11 cellular contexts compared by ENCODE assay signal in genomic region chr14:55600784-55601561, GRCh38. TPM values are rescaled to one million over a fixed set of nuclear protein-coding genes. Genes with fewer than 3 reads are reported as not detected.
DNase-seq lines count a peak whose midpoint lies in the region; ATAC-seq, FAIRE-seq and TF ChIP-seq lines count a peak whose summit lies in the region.
"Had no signal": no experiment of that assay in that cellular context is flagged by ENCODE, and none has a peak within 500 bp of the region (broad histone marks: within the 10 kb centered on the region; RNA-seq: fewer than 3 reads in every experiment).

No MANE protein-coding gene starts in this region.

- TF ChIP-seq RAD21 in GM12878 (IDR thresholded peaks at IDR 0.05; ENCODE audit: insufficient read depth, low read depth, low read length): no peak

- intact Hi-C loops in GM12878 (cut with micrococcal nuclease; ENCODE audit: unreplicated experiment): no loop called here

- H4K20me1 ChIP-seq in GM12878 (ENCODE audit: control insufficient read depth, insufficient read depth): no peaks in the 10 kb centered on the region

- no peak for TF ChIP-seq CTCF in GM12878 (IDR thresholded peaks at IDR 0.05 in 2 of 3, conservative IDR thresholded peaks at IDR 0.05 in 1 of 3; ENCODE audit: control insufficient read depth in 2 of 3, extremely low read depth in 1 of 3, insufficient read depth in 1 of 3, low read depth in 3 of 3, low read length in 3 of 3)

- in situ Hi-C loops in GM12878 (cut with MboI): no loop called here

- no peak overlapping the region for H3K4me2 ChIP-seq in GM12878 (ENCODE audit: control insufficient read depth, insufficient read depth)

- TF ChIP-seq POLR2A in GM12878 (IDR thresholded peaks at IDR 0.05; ENCODE audit: low read depth, low read length): no peak

- peaks cover 54% of the 10 kb centered on the region for H3K79me2 ChIP-seq in GM12878 (ENCODE audit: control insufficient read depth, insufficient read depth, low read length)

- H3K27ac ChIP-seq in GM12878 (ENCODE audit: control insufficient read depth, insufficient read depth): no peak overlapping the region

- ATAC-seq in GM12878 (peak; percentile 58; the same call in 2 of the 3 replicates), GM19324 (IDR thresholded peaks at IDR 0.05; ENCODE audit: low FRiP score, unreplicated experiment) (no peak), GM18868 (IDR thresholded peaks at IDR 0.05; ENCODE audit: unreplicated experiment) (no peak), GM21576 (IDR thresholded peaks at IDR 0.05; ENCODE audit: unreplicated experiment) (no peak)
- ATAC-seq: heart left ventricle had no signal

- CTCF ChIA-PET in GM12878 (lab: Yijun Ruan, JAX): no interaction called here

- DNase-seq in AG08395 (ENCODE audit: low spot score) (peak; percentile 49), HT1080 (ENCODE audit: low read depth) (peak; percentile 69), GM12878 (ENCODE audit: low read depth, low spot score) (no peak), NCI-H2107 (lab: John Stamatoyannopoulos, UW) (no peak)
- DNase-seq: activated T-cell treated with anti-CD3 and anti-CD28 coated beads, Interleukin-2, amount 50 U/mL, for 24 hours; heart left ventricle; NCI-H2029 had no signal

- WGBS in GM12878 (ENCODE audit: insufficient coverage, insufficient replicate concordance, low lambda C conversion rate, missing lambda C conversion rate): 97% methylated on average over 5 of the region's 5 CpGs

- H3K36me3 ChIP-seq in GM12878 (ENCODE audit: control insufficient read depth in 2 of 2, insufficient read depth in 2 of 2, low read length in 1 of 2): no peaks in the 10 kb centered on the region; a peak in 1 of 4 replicates

- H3K4me3 ChIP-seq in GM12878: no peak overlapping the region
- H3K4me3 ChIP-seq: heart left ventricle had no signal

- no peak overlapping the region for H2AFZ ChIP-seq in GM12878 (ENCODE audit: control insufficient read depth, low read depth, low read length)

- POLR2A ChIA-PET in GM12878 (lab: Charles Lee): interaction anchor here (1.2 to 1.5 kb wide), 2 partner anchors 15 to 22 kb away, joined by 3 to 7 read pairs; no protein-coding TSS in a partner anchor

- SMC1A ChIA-PET in GM12878 (lab: Charles Lee; ENCODE audit: uncharacterized antibody, unreplicated experiment): interaction anchor here (1.1 to 1.3 kb wide), 2 partner anchors 16 to 54 kb away, joined by 5 read pairs; no protein-coding TSS in a partner anchor

- H3K27me3 ChIP-seq in GM12878 (replicated peaks in 1 of 2; ENCODE audit: control insufficient read depth in 2 of 2, insufficient read depth in 2 of 2, low read length in 1 of 2): no peaks in the 10 kb centered on the region
- H3K27me3 ChIP-seq: heart left ventricle had no signal

- BruUV-seq in GM12878 (replicated peaks; lab: Mats Ljungman, UMichigan): no TSS peak

- FAIRE-seq in GM12878 (lab: Jason Lieb, UNC): no peak
- peak; percentile 98 for FAIRE-seq in islet of Langerhans (lab: Jason Lieb, UNC)

- TF ChIP-seq EP300 in GM12878 (IDR thresholded peaks at IDR 0.05; ENCODE audit: borderline replicate concordance in 1 of 2, control insufficient read depth in 1 of 2, low read depth in 2 of 2, low read length in 2 of 2): no peak

- no peaks in the 10 kb centered on the region; the same call in none of the 3 replicates for H3K9me3 ChIP-seq in GM12878 (replicated peaks; ENCODE audit: control insufficient read depth, insufficient read depth, low read length)

- RAD21 ChIA-PET in GM12878 (lab: Charles Lee; ENCODE audit: unreplicated experiment): no interaction called here

- no peaks in the 10 kb centered on the region for H3K4me1 ChIP-seq in GM12878 (ENCODE audit: control insufficient read depth, insufficient read depth, low read length)

- H3K9ac ChIP-seq in GM12878 (ENCODE audit: control insufficient read depth, insufficient read depth, low read length): no peak overlapping the region

TF ChIP-seq in GM12878, 131 proteins besides CTCF, POLR2A, EP300 and RAD21:
- TF ChIP-seq ZNF384 (IDR thresholded peaks at IDR 0.05; ENCODE audit: borderline replicate concordance, low read depth, low read length) (no peak), MAX (IDR thresholded peaks at IDR 0.05; ENCODE audit: low read depth, low read length) (no peak), JUNB (IDR thresholded peaks at IDR 0.05) (peak; percentile 55), PBX3 (IDR thresholded peaks at IDR 0.05; ENCODE audit: insufficient replicate concordance, low read depth, low read length) (no peak), MXI1 (IDR thresholded peaks at IDR 0.05; ENCODE audit: low read depth, low read length) (no peak), TCF3 (IDR thresholded peaks at IDR 0.05; ENCODE audit: borderline replicate concordance, insufficient read depth, low read depth, low read length) (no peak), CREM (IDR thresholded peaks at IDR 0.05; ENCODE audit: low read depth) (no peak)

RNA-seq across cellular contexts. Expression of gene KTN1, which starts 21.0 kb away (rescaled TPM):
- total RNA-seq in HT1080 (2014; rRNA removed; shearing (Covaris generic)): 105 and 122 TPM in 2 replicates
- 103 and 141 TPM in 2 replicates for polyA plus RNA-seq in HT1080 (2015; cell fraction: cytosol; rRNA removed)
- 107 and 113 TPM in 2 replicates for polyA plus RNA-seq in HT1080 (2015; cell fraction: nucleus; rRNA removed)
- total RNA-seq in GM12878 (2013; cell fraction: nucleolus; rRNA removed): 248 and 283 TPM in 2 replicates
- total RNA-seq in GM12878 (2014; rRNA removed) (56.5 and 76.5 TPM in 2 replicates), GM12878 (2014; rRNA removed; fragmentation: Illumina TruSeq; extraction: Trizol) (149 and 150 TPM in 2 replicates), GM12878 (2021) (87.5 and 92.1 TPM in 2 replicates)
- polyA plus RNA-seq in GM12878 (2011; ENCODE audit: low read depth): 33.0 TPM
- polyA plus RNA-seq in GM12878 (2011; rRNA removed) (81.0 and 164 TPM in 2 replicates), GM12878 (2014; fragmentation: Illumina TruSeq; extraction: Trizol) (109 and 134 TPM in 2 replicates), GM12878 (2014; fragmentation: Nextera tagmentation; extraction: Ambion mirVana) (10 to 100 TPM; 52.9 to 79.5 TPM), GM12878 (2014; rRNA removed) (42.5 and 50.6 TPM in 2 replicates), GM12878 (2016; fragmentation: Nextera tagmentation; extraction: Ambion mirVana) (100 to 1,000 TPM; 112 to 154 TPM)
- 14.2 and 15.8 TPM in 2 replicates for polyA plus RNA-seq in GM12878 (2011; cell fraction: cytosol; rRNA removed)
- 75.8 and 81.3 TPM in 2 replicates for polyA plus RNA-seq in GM12878 (2011; cell fraction: nucleus; rRNA removed)
- polyA plus RNA-seq in GM12878 (2012): 53.8 and 73.2 TPM in 2 replicates
- polyA minus RNA-seq in GM12878 (2011; rRNA and poly(A)+ RNA removed): 30.6 and 47.9 TPM in 2 replicates
- 24.3 and 33.7 TPM in 2 replicates for polyA minus RNA-seq in GM12878 (2011; cell fraction: cytosol; rRNA and poly(A)+ RNA removed)
- polyA minus RNA-seq in GM12878 (2011; cell fraction: nucleus; rRNA and poly(A)+ RNA removed): 87.5 and 128 TPM in 2 replicates

Comparison
In these comparisons a context has a peak if more than half of its experiments do, and no peak if none do; other contexts are left out.
1. DNase-seq: peak in AG08395 (single experiment) and HT1080 (single experiment); none in GM12878 (single experiment) and NCI-H2107 (single experiment).